Comparison of ENCODE assay signal across 8 cellular contexts in the genomic region with DNA sequence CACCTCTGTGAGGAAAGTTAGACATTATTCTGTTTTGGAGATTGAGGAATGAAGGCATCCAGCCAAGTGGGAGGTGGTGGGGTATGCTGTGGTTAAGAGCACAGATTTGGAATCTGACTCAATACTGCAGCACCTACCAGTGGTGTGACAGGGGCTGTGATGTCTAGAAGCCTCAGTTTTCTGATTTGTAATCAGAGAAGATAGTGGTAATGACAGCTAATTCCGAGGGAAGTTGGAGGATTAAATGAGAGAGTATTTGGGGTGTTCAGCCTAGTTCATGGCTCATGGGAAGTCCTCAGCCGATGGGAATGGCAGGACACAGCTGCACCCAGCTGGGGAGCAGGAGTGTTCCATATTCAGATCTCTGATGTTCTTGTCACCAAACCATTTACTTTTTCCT. TPM values are rescaled to one million over a fixed set of nuclear protein-coding genes. Genes with fewer than 3 reads are reported as not detected.
DNase-seq lines count a peak whose midpoint lies in the region; ATAC-seq and TF ChIP-seq lines count a peak whose summit lies in the region.
"Had no signal": no experiment of that assay in that cellular context is flagged by ENCODE, and none has a peak within 500 bp of the region (broad histone marks: within the 10 kb centered on the region; RNA-seq: fewer than 3 reads in every experiment).

No MANE protein-coding gene starts in this region.

- TF ChIP-seq POLR2A in erythroblast (IDR thresholded peaks at IDR 0.05; ENCODE audit: low read length), result no peak

- peaks cover 91% of the 10 kb centered on the region for H3K36me3 ChIP-seq in RWPE2 (ENCODE audit: low read depth)
- H3K36me3 ChIP-seq in skeletal muscle tissue (ENCODE audit: control insufficient read depth in 3 of 3, insufficient read depth in 3 of 3, low read length in 3 of 3), result peaks cover 16 to 37% (median 31%) of the 10 kb centered on the region in 3 donors

- H3K27ac ChIP-seq in RWPE2 (ENCODE audit: poor library complexity, severe bottlenecking) (no peak overlapping the region), skeletal muscle tissue (ENCODE audit: low read depth, low read length) (peak overlapping the region; percentile 40)

- ATAC-seq in RWPE2 (ENCODE audit: low read depth), result peak; percentile 57; the same call in 2 of the 3 replicates
- ATAC-seq in GM18870 (IDR thresholded peaks at IDR 0.05; ENCODE audit: unreplicated experiment), result no peak
- no peak for ATAC-seq in GM18909 (IDR thresholded peaks at IDR 0.05; ENCODE audit: poor library complexity, unreplicated experiment)

- TF ChIP-seq CTCF in GM12872 (IDR thresholded peaks at IDR 0.05; ENCODE audit: insufficient read depth, low read depth, low read length), result peak; percentile 33; the same call in 2 of the 3 replicates
- peak; percentile 55 for TF ChIP-seq CTCF in RWPE2 (IDR thresholded peaks at IDR 0.05; ENCODE audit: poor library complexity, severe bottlenecking)
- TF ChIP-seq CTCF in fibroblast of mammary gland (conservative IDR thresholded peaks at IDR 0.05; ENCODE audit: control insufficient read depth, insufficient read depth, low read depth, low read length), result peak; percentile 34

- H3K9me3 ChIP-seq in RWPE2 (ENCODE audit: severe bottlenecking), result no peaks in the 10 kb centered on the region
- no peaks in the 10 kb centered on the region for H3K9me3 ChIP-seq in skeletal muscle tissue (ENCODE audit: control insufficient read depth in 3 of 3, low read length in 3 of 3)

- H3K27me3 ChIP-seq in RWPE2 (ENCODE audit: insufficient read depth, poor library complexity, severe bottlenecking) (no peaks in the 10 kb centered on the region), skeletal muscle tissue (ENCODE audit: control insufficient read depth in 3 of 3, insufficient read depth in 3 of 3, low read length in 3 of 3) (no peaks in the 10 kb centered on the region)

- DNase-seq in RWPE2 (ENCODE audit: low spot score) (no peak), fibroblast of mammary gland (ENCODE audit: low read depth) (peak; percentile 53), erythroblast (lab: John Stamatoyannopoulos, UW) (no peak)
- DNase-seq: NCI-H2081 treated with DMSO at 0.1 percent for 48 hours had no signal

- no peaks in the 10 kb centered on the region for H3K4me1 ChIP-seq in RWPE2 (ENCODE audit: insufficient read depth, poor library complexity, severe bottlenecking)
- H3K4me1 ChIP-seq in skeletal muscle tissue (ENCODE audit: control insufficient read depth in 3 of 3, insufficient read depth in 3 of 3, low read length in 3 of 3), result peaks cover 10 to 24% (median 15%) of the 10 kb centered on the region in 3 donors

- H3K4me3 ChIP-seq in RWPE2 (ENCODE audit: severe bottlenecking) (no peak overlapping the region), fibroblast of mammary gland (ENCODE audit: control insufficient read depth, low read depth, low read length) (no peak overlapping the region), skeletal muscle tissue (ENCODE audit: low read length in 3 of 3) (no peak overlapping the region)

- H3K9ac ChIP-seq in skeletal muscle tissue (ENCODE audit: low read depth in 1 of 3, low read length in 3 of 3), result no peak overlapping the region

RNA-seq across cellular contexts. Expression of a gene that starts 9.2 kb away (rescaled TPM):
- total RNA-seq in skeletal muscle tissue, result 3.1 TPM
